Comparison of ENCODE assay signal across 14 cellular contexts in the genomic region with DNA sequence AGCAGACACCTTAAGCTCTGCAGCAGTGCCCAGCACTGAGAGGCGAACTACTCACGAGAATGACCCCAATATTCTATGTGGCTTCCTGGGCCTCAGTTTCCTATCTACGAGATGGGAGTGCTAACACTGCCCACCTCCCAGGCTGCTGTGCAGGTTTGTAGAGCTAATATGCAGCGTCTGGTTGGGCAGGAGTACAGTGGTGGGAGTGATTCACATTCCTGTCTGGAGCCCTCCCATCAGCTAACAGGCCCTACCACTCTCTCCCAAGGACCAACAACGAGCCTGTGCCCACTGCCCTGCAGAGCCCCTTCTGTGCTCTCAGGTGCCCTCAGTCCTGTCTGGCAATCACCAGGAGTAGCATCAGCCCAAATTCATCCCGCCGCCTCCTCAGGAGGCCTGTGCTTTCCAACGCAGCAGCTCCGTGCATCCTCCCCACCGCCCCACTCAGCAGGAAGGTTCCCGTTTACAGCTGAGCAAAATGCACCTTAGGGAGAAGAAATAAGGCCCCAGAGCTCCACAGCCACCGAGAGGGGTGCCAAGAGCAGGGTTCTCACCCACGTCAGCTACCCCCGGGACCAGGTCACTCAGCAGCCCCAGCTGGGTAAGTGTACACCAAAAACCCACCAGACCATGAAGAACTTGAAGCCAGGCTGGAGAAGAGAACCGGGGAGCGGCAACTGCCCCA. TPM values are rescaled to one million over a fixed set of nuclear protein-coding genes. Genes with fewer than 3 reads are reported as not detected.
DNase-seq lines count a peak whose midpoint lies in the region; ATAC-seq, FAIRE-seq and TF ChIP-seq lines count a peak whose summit lies in the region.
"Had no signal": no experiment of that assay in that cellular context is flagged by ENCODE, and none has a peak within 500 bp of the region (broad histone marks: within the 10 kb centered on the region; RNA-seq: fewer than 3 reads in every experiment).

No MANE protein-coding gene starts in this region.

- TF ChIP-seq CTCF in HepG2 (CRISPR knock-in tag; IDR thresholded peaks at IDR 0.05), result no peak
- no peak for TF ChIP-seq CTCF in right lobe of liver (IDR thresholded peaks at IDR 0.05)
- TF ChIP-seq CTCF in foreskin fibroblast (IDR thresholded peaks at IDR 0.05; ENCODE audit: low read depth, low read length), result no peak
- no peak for TF ChIP-seq CTCF in parathyroid adenoma (IDR thresholded peaks at IDR 0.05)

- TF ChIP-seq RAD21 in HepG2 (CRISPR knock-in tag; IDR thresholded peaks at IDR 0.05), result no peak

- POLR2A ChIA-PET in HepG2 (lab: Yijun Ruan, JAX), result no interaction called here

- no peak for ATAC-seq in HepG2
- ATAC-seq in right lobe of liver, result no peak
- ATAC-seq: T-cell had no signal

- H3K9ac ChIP-seq in HepG2 (ENCODE audit: insufficient read depth, low read depth, low read length) (no peak overlapping the region), parathyroid adenoma (no peak overlapping the region)

- peaks cover 9 to 15% of the 10 kb centered on the region in 2 experiments; a peak in 4 of 5 replicates for H3K36me3 ChIP-seq in HepG2 (replicated peaks in 1 of 2; ENCODE audit: control insufficient read depth in 1 of 2, insufficient read depth in 2 of 2, low read length in 2 of 2)
- H3K36me3 ChIP-seq in right lobe of liver, result no peaks in the 10 kb centered on the region
- no peaks in the 10 kb centered on the region for H3K36me3 ChIP-seq in parathyroid adenoma (ENCODE audit: control insufficient read depth, insufficient read depth, low read length)

- no TSS peak for BruUV-seq in HepG2 (replicated peaks; lab: Mats Ljungman, UMichigan)

- H3K4me3 ChIP-seq in HepG2 (replicated peaks in 1 of 3; ENCODE audit: insufficient read depth in 1 of 3, low read depth in 2 of 3, low read length in 3 of 3) (no peak overlapping the region), right lobe of liver (no peak overlapping the region), foreskin fibroblast (ENCODE audit: low read depth in 1 of 2, low read length in 2 of 2) (peak overlapping the region; percentile 23 to 69), parathyroid adenoma (ENCODE audit: low read depth, low read length) (no peak overlapping the region)

- FAIRE-seq in HepG2 (lab: Jason Lieb, UNC), result no peak

- H3K27me3 ChIP-seq in HepG2 (ENCODE audit: control insufficient read depth in 1 of 2, insufficient read depth in 2 of 2, low read length in 2 of 2) (no peaks in the 10 kb centered on the region), right lobe of liver (no peaks in the 10 kb centered on the region), parathyroid adenoma (ENCODE audit: control insufficient read depth, insufficient read depth, low read length) (no peaks in the 10 kb centered on the region)

- H2AFZ ChIP-seq in HepG2 (ENCODE audit: low read length), result no peak overlapping the region
- no peak overlapping the region for H2AFZ ChIP-seq in parathyroid adenoma

- H3K9me3 ChIP-seq in HepG2 (ENCODE audit: low read length) (no peaks in the 10 kb centered on the region), right lobe of liver (no peaks in the 10 kb centered on the region), parathyroid adenoma (ENCODE audit: control insufficient read depth, low read length) (no peaks in the 10 kb centered on the region)

- H4K20me1 ChIP-seq in HepG2 (ENCODE audit: insufficient read depth, low read length), result peaks cover 64% of the 10 kb centered on the region

- H3K4me2 ChIP-seq in HepG2 (ENCODE audit: low read depth, low read length), result no peak overlapping the region
- no peak overlapping the region for H3K4me2 ChIP-seq in parathyroid adenoma (ENCODE audit: low read length)

- in situ Hi-C loops in HepG2 (cut with HindIII; ENCODE audit: extremely low pct_ligation_motif_present, low pct_unique_long_range_greater_than_20kb), result no loop called here

- intact Hi-C loops in HepG2 (cut with micrococcal nuclease; ENCODE audit: unreplicated experiment), result no loop called here
- intact Hi-C loops in right lobe of liver (cut with DNase I), result loop anchor here in 1 of 2 donors (10.0 kb wide), 1 partner anchor 54 kb away; a partner anchor contains a TSS

- H3K27ac ChIP-seq in HepG2 (ENCODE audit: extremely low read length, insufficient read depth, low read length) (no peak overlapping the region), right lobe of liver (peak overlapping the region in 1 of 3 donors; percentile 94), parathyroid adenoma (peak overlapping the region; percentile 17)
- H3K27ac ChIP-seq: epithelial cell of prostate had no signal

- 96% methylated on average over 15 of the region's 16 CpGs for WGBS in HepG2 (ENCODE audit: low lambda C conversion rate)
- 100% methylated on average over 3 of the region's 16 CpGs for WGBS in right lobe of liver (ENCODE audit: insufficient coverage, low coverage, low lambda C conversion rate, missing lambda C conversion rate)

- no peak for TF ChIP-seq POLR2A in HepG2 (IDR thresholded peaks at IDR 0.05; ENCODE audit: insufficient read depth in 1 of 2, low read depth in 2 of 2, low read length in 2 of 2)
- TF ChIP-seq POLR2A in right lobe of liver (IDR thresholded peaks at IDR 0.05), result no peak

- DNase-seq in HepG2 (ENCODE audit: low spot score) (no peak), right lobe of liver (no peak), foreskin fibroblast (peak in 1 of 2 donors; percentile 36), cortex of kidney (lab: John Stamatoyannopoulos, UW) (no peak), DMS153 treated with DMSO at 0.1 percent for 48 hours (lab: John Stamatoyannopoulos, UW; ENCODE audit: unreplicated experiment) (no peak), COLO829 (ENCODE audit: low spot score) (no peak), glomerular visceral epithelial cell (ENCODE audit: extremely low spot score) (no peak)
- DNase-seq: AML-193, amniotic stem cell, NCI-H1417, T-cell had no signal

- H3K79me2 ChIP-seq in HepG2 (ENCODE audit: insufficient read depth, low read length) (peaks cover 95% of the 10 kb centered on the region), parathyroid adenoma (peaks cover 81% of the 10 kb centered on the region)

- CTCF ChIA-PET in HepG2 (lab: Yijun Ruan, JAX; ENCODE audit: low intra/inter-chr PET ratio, low total read pairs), result no interaction called here

- no peak for TF ChIP-seq EP300 in HepG2 (IDR thresholded peaks at IDR 0.05; ENCODE audit: low read depth in 2 of 2, low read length in 2 of 2)
- TF ChIP-seq EP300 in HepG2 (CRISPR knock-in tag; IDR thresholded peaks at IDR 0.05; ENCODE audit: borderline replicate concordance), result no peak

- H3K4me1 ChIP-seq in HepG2 (ENCODE audit: insufficient read depth, low read length) (peaks cover 60% of the 10 kb centered on the region), right lobe of liver (peaks cover 0 to 63% (median 31%) of the 10 kb centered on the region in 4 donors), parathyroid adenoma (peaks cover 49% of the 10 kb centered on the region)

RNA-seq across cellular contexts. Expression of a gene that starts 6.6 kb away (rescaled TPM):
- 82.1 and 82.7 TPM in 2 replicates for total RNA-seq in HepG2 (2016; rRNA removed; fragmentation: Illumina TruSeq; extraction: Trizol)
- 42.1 and 44.9 TPM in 2 replicates for total RNA-seq in HepG2 (2016; cell fraction: cytosol; rRNA removed; fragmentation: Illumina TruSeq; extraction: Trizol; ENCODE audit: low read depth)
- 70.8 and 81.6 TPM in 2 replicates for total RNA-seq in HepG2 (2016; cell fraction: insoluble cytoplasmic fraction; rRNA removed; fragmentation: Illumina TruSeq; extraction: Trizol)
- 96.0 and 104 TPM in 2 replicates for total RNA-seq in HepG2 (2016; cell fraction: membrane; rRNA removed; fragmentation: Illumina TruSeq; extraction: Trizol)
- 55.8 and 67.9 TPM in 2 replicates for total RNA-seq in HepG2 (2016; cell fraction: nucleus; rRNA removed; fragmentation: Illumina TruSeq; extraction: Trizol)
- polyA plus RNA-seq in HepG2 (2011; rRNA removed), result 173 and 182 TPM in 2 replicates
- 88.4 and 94.7 TPM in 2 replicates for polyA plus RNA-seq in HepG2 (2011; cell fraction: cytosol; rRNA removed)
- 432 and 533 TPM in 2 replicates for polyA plus RNA-seq in HepG2 (2011; cell fraction: nucleus; rRNA removed)
- 72.7 and 74.6 TPM in 2 replicates for polyA plus RNA-seq in HepG2 (2012)
- 39.5 and 46.3 TPM in 2 replicates for polyA plus RNA-seq in HepG2 (2016; cell fraction: cytosol; fragmentation: Illumina TruSeq; extraction: Trizol; ENCODE audit: low read depth)
- 92.6 and 106 TPM in 2 replicates for polyA plus RNA-seq in HepG2 (2016; cell fraction: insoluble cytoplasmic fraction; fragmentation: Illumina TruSeq; extraction: Trizol; ENCODE audit: low read depth)
- 95.0 and 114 TPM in 2 replicates for polyA plus RNA-seq in HepG2 (2016; cell fraction: membrane; fragmentation: Illumina TruSeq; extraction: Trizol; ENCODE audit: low read depth)
- polyA plus RNA-seq in HepG2 (2016; cell fraction: nucleus; fragmentation: Illumina TruSeq; extraction: Trizol; ENCODE audit: insufficient read depth, low read depth), result 169 and 178 TPM in 2 replicates
- polyA minus RNA-seq in HepG2 (2011; rRNA and poly(A)+ RNA removed; ENCODE audit: low replicate concordance), result 115 and 187 TPM in 2 replicates
- 55.0 and 56.5 TPM in 2 replicates for polyA minus RNA-seq in HepG2 (2011; cell fraction: cytosol; rRNA and poly(A)+ RNA removed)
- 77.1 and 89.5 TPM in 2 replicates for polyA minus RNA-seq in HepG2 (2011; cell fraction: nucleus; rRNA and poly(A)+ RNA removed)
- total RNA-seq in right lobe of liver, result 100 to 1,000 TPM in 3 of 6 experiments, 10 to 100 TPM in 3; 83.2 to 132 (median 107) TPM

RNA-seq across cellular contexts. Expression of a gene that starts 52.0 kb away (rescaled TPM):
- total RNA-seq in HepG2 (2016; rRNA removed; fragmentation: Illumina TruSeq; extraction: Trizol) (0.66 and 1.1 TPM in 2 replicates), right lobe of liver (1 to 10 TPM; 1.5 to 8.7 (median 3.9) TPM)
- 0.20 and 0.35 TPM in 2 replicates for total RNA-seq in HepG2 (2016; cell fraction: cytosol; rRNA removed; fragmentation: Illumina TruSeq; extraction: Trizol; ENCODE audit: low read depth)
- total RNA-seq in HepG2 (2016; cell fraction: insoluble cytoplasmic fraction; rRNA removed; fragmentation: Illumina TruSeq; extraction: Trizol), result 0.85 and 1.1 TPM in 2 replicates
- total RNA-seq in HepG2 (2016; cell fraction: membrane; rRNA removed; fragmentation: Illumina TruSeq; extraction: Trizol), result 0.74 and 0.79 TPM in 2 replicates
- 0.69 and 0.96 TPM in 2 replicates for total RNA-seq in HepG2 (2016; cell fraction: nucleus; rRNA removed; fragmentation: Illumina TruSeq; extraction: Trizol)
- 1.8 and 2.8 TPM in 2 replicates for polyA plus RNA-seq in HepG2 (2011; rRNA removed)
- 1.7 and 2.0 TPM in 2 replicates for polyA plus RNA-seq in HepG2 (2011; cell fraction: cytosol; rRNA removed)
- 7.9 and 8.4 TPM in 2 replicates for polyA plus RNA-seq in HepG2 (2011; cell fraction: nucleus; rRNA removed)
- polyA plus RNA-seq in HepG2 (2012), result 2.0 and 2.9 TPM in 2 replicates
- polyA plus RNA-seq in HepG2 (2016; cell fraction: cytosol; fragmentation: Illumina TruSeq; extraction: Trizol; ENCODE audit: low read depth), result 0.25 and 0.58 TPM in 2 replicates
- polyA plus RNA-seq in HepG2 (2016; cell fraction: insoluble cytoplasmic fraction; fragmentation: Illumina TruSeq; extraction: Trizol; ENCODE audit: low read depth), result 1.0 and 1.2 TPM in 2 replicates
- polyA plus RNA-seq in HepG2 (2016; cell fraction: membrane; fragmentation: Illumina TruSeq; extraction: Trizol; ENCODE audit: low read depth), result 0.49 and 0.52 TPM in 2 replicates
- polyA plus RNA-seq in HepG2 (2016; cell fraction: nucleus; fragmentation: Illumina TruSeq; extraction: Trizol; ENCODE audit: insufficient read depth, low read depth), result 2.3 and 2.8 TPM in 2 replicates
- 0.07 and 2.4 TPM in 2 replicates for polyA minus RNA-seq in HepG2 (2011; rRNA and poly(A)+ RNA removed; ENCODE audit: low replicate concordance)
- 0.79 and 1.1 TPM in 2 replicates for polyA minus RNA-seq in HepG2 (2011; cell fraction: cytosol; rRNA and poly(A)+ RNA removed)
- polyA minus RNA-seq in HepG2 (2011; cell fraction: nucleus; rRNA and poly(A)+ RNA removed), result 0.90 and 1.2 TPM in 2 replicates
- total RNA-seq: activated CD8-positive, alpha-beta memory T cell treated with anti-CD3 and anti-CD28 coated beads for 36 hours had no signal

Comparison
In these comparisons a context has a peak if more than half of its experiments do, and no peak if none do; other contexts are left out.
1. H3K4me3 ChIP-seq: peak in foreskin fibroblast (2 of 2); none in HepG2 (0 of 3), right lobe of liver (0 of 3) and parathyroid adenoma (single experiment).